In genomic region chr18:76422121-76422520, GRCh38 we compare ENCODE assay signal across 24 cellular contexts.
DNase-seq lines count a peak whose midpoint lies in the region; ATAC-seq, FAIRE-seq and TF ChIP-seq lines count a peak whose summit lies in the region.
"Had no signal": no experiment of that assay in that cellular context is flagged by ENCODE, and none has a peak within 500 bp of the region (broad histone marks: within the 10 kb centered on the region; RNA-seq: fewer than 3 reads in every experiment).

No MANE protein-coding gene starts in this region.

- FAIRE-seq in GM19239 (lab: Jason Lieb, UNC): no peak
- FAIRE-seq: G401.6, H1 had no signal

- H3K4me2 ChIP-seq in MM.1S (ENCODE audit: low read depth, low read length): no peak overlapping the region
- H3K4me2 ChIP-seq: BLaER1 had no signal

- H3K27ac Mint-ChIP-seq in HFFc6 (0 out of 2 replicates have a peak overlapping the region, but pooled peaks have one; percentile 40), nephron progenitor cell (peak overlapping the region; percentile 33)
- H3K27ac Mint-ChIP-seq in CD4-positive, alpha-beta T cell: no peak overlapping the region
- H3K27ac Mint-ChIP-seq: CD4-positive, alpha-beta memory T cell had no signal

- CTCF ChIA-PET in CD4-positive, alpha-beta T cell (lab: Charles Lee): no interaction called here

- H3K4me1 Mint-ChIP-seq in HFFc6 (ENCODE audit: low read depth) (peaks cover 60% of the 10 kb centered on the region), nephron progenitor cell (peaks cover 98% of the 10 kb centered on the region)
- H3K4me1 Mint-ChIP-seq in CD4-positive, alpha-beta T cell (ENCODE audit: low read depth): peaks cover 29% of the 10 kb centered on the region

- H3K9me3 ChIP-seq in upper lobe of left lung: no peaks in the 10 kb centered on the region
- no peaks in the 10 kb centered on the region for H3K9me3 ChIP-seq in MM.1S (replicated peaks; ENCODE audit: insufficient read depth, low read length)
- no peaks in the 10 kb centered on the region for H3K9me3 ChIP-seq in CD4-positive, alpha-beta T cell (ENCODE audit: control insufficient read depth, low read length)
- H3K9me3 ChIP-seq: BLaER1 had no signal

- TF ChIP-seq CTCF in HFFc6 (IDR thresholded peaks at IDR 0.05): no peak
- TF ChIP-seq CTCF in nephron progenitor cell (IDR thresholded peaks at IDR 0.05): no peak
- no peak for TF ChIP-seq CTCF in upper lobe of left lung (IDR thresholded peaks at IDR 0.05)
- no peak for TF ChIP-seq CTCF in MM.1S (IDR thresholded peaks at IDR 0.05; ENCODE audit: low read length)
- no peak for TF ChIP-seq CTCF in CD4-positive, alpha-beta T cell (IDR thresholded peaks at IDR 0.05)

- H3K36me3 Mint-ChIP-seq in HFFc6 (ENCODE audit: low read depth) (no peaks in the 10 kb centered on the region), nephron progenitor cell (ENCODE audit: low read depth) (peaks cover 11% of the 10 kb centered on the region)
- no peaks in the 10 kb centered on the region for H3K36me3 Mint-ChIP-seq in CD4-positive, alpha-beta T cell (ENCODE audit: low read depth)
- H3K36me3 Mint-ChIP-seq: CD4-positive, alpha-beta memory T cell had no signal

- no peak for TF ChIP-seq POLR2A in upper lobe of left lung (IDR thresholded peaks at IDR 0.05)

- peak; percentile 36 to 82 for ATAC-seq in upper lobe of left lung (ENCODE audit: low FRiP score in 2 of 2)
- ATAC-seq in CD4-positive, alpha-beta T cell (ENCODE audit: poor library complexity): no peak
- ATAC-seq: HCT116 had no signal

- no peak overlapping the region for H3K4me3 Mint-ChIP-seq in HFFc6
- no peak overlapping the region for H3K4me3 Mint-ChIP-seq in nephron progenitor cell
- no peak overlapping the region for H3K4me3 Mint-ChIP-seq in CD4-positive, alpha-beta T cell
- H3K4me3 Mint-ChIP-seq: CD4-positive, alpha-beta memory T cell had no signal

- H3K9me2 ChIP-seq in MM.1S (replicated peaks; ENCODE audit: insufficient read depth, low read length): no peaks in the 10 kb centered on the region

- 64 to 83% methylated on average over 11 of the region's 11 CpGs for WGBS in upper lobe of left lung, 2 donors

- no peaks in the 10 kb centered on the region for H4K20me1 ChIP-seq in MM.1S (ENCODE audit: insufficient read depth, low read length)

- H3F3A ChIP-seq in MM.1S (ENCODE audit: insufficient read depth, low read length): no peaks in the 10 kb centered on the region

- H3K4me3 ChIP-seq in upper lobe of left lung (no peak overlapping the region), MM.1S (ENCODE audit: low read length) (no peak overlapping the region)
- H3K4me3 ChIP-seq: BLaER1 had no signal

- TF ChIP-seq EP300 in upper lobe of left lung (IDR thresholded peaks at IDR 0.05): no peak

- no peak overlapping the region for H2AFZ ChIP-seq in MM.1S (ENCODE audit: low read length)

- H3K9me3 Mint-ChIP-seq in HFFc6 (no peaks in the 10 kb centered on the region), nephron progenitor cell (no peaks in the 10 kb centered on the region)
- no peaks in the 10 kb centered on the region for H3K9me3 Mint-ChIP-seq in CD4-positive, alpha-beta T cell
- H3K9me3 Mint-ChIP-seq: CD4-positive, alpha-beta memory T cell had no signal

- POLR2A ChIA-PET in CD4-positive, alpha-beta T cell (lab: Charles Lee): no interaction called here

- H3K27me3 ChIP-seq in upper lobe of left lung (no peaks in the 10 kb centered on the region), MM.1S (replicated peaks; ENCODE audit: insufficient read depth, low read length) (no peaks in the 10 kb centered on the region)
- H3K27me3 ChIP-seq in CD4-positive, alpha-beta T cell (ENCODE audit: control insufficient read depth, insufficient read depth, low read length): no peaks in the 10 kb centered on the region
- H3K27me3 ChIP-seq: BLaER1 had no signal

- H3K4me1 ChIP-seq in upper lobe of left lung (peaks cover 0 to 19% (median 16%) of the 10 kb centered on the region in 4 donors), MM.1S (ENCODE audit: low read length) (no peaks in the 10 kb centered on the region)

- no peaks in the 10 kb centered on the region; the same call in none of the 2 replicates for H3K27me3 Mint-ChIP-seq in HFFc6 (ENCODE audit: insufficient read depth)
- no peaks in the 10 kb centered on the region for H3K27me3 Mint-ChIP-seq in nephron progenitor cell (ENCODE audit: low read depth, poor library complexity)
- H3K27me3 Mint-ChIP-seq in CD4-positive, alpha-beta T cell: no peaks in the 10 kb centered on the region
- H3K27me3 Mint-ChIP-seq: CD4-positive, alpha-beta memory T cell had no signal

- intact Hi-C loops in CD4-positive, alpha-beta T cell (cut with DNase I, micrococcal nuclease): no loop called here

- H3K27ac ChIP-seq in upper lobe of left lung (peak overlapping the region in 2 of 4 donors; percentile 27 to 43), MM.1S (ENCODE audit: low read length) (no peak overlapping the region)
- no peak overlapping the region for H3K27ac ChIP-seq in CD4-positive, alpha-beta T cell (ENCODE audit: low read depth, low read length)
- H3K27ac ChIP-seq: BLaER1 had no signal

- no peaks in the 10 kb centered on the region for H3K79me2 ChIP-seq in MM.1S (ENCODE audit: low read length)

- H3K36me3 ChIP-seq in upper lobe of left lung (no peaks in the 10 kb centered on the region), MM.1S (replicated peaks; ENCODE audit: insufficient read depth, low read length) (no peaks in the 10 kb centered on the region)

- DNase-seq in HFFc6: no peak
- DNase-seq in islet precursor cell: peak; percentile 46
- no peak for DNase-seq in nephron progenitor cell
- no peak for DNase-seq in upper lobe of left lung
- no peak for DNase-seq in NCI-H226
- no peak for DNase-seq in MM.1S
- no peak for DNase-seq in GM19239 (ENCODE audit: insufficient read length, low spot score)
- no peak for DNase-seq in CD4-positive, alpha-beta T cell
- DNase-seq: CD4-positive, alpha-beta memory T cell; COR-L47; MV-4-11; NCI-H1105; NCI-H1436 treated with DMSO at 0.1 percent for 48 hours; NCI-H187 treated with DMSO at 0.1 percent for 48 hours; NCI-H446 treated with DMSO at 0.1 percent for 48 hours; NCI-H526; NCI-H82; NK-92 treated with Interleukin-12 subunit alpha and Interleukin-12 subunit beta, amount 100 ng/mL, for 24 hours; Right ventricle myocardium superior; RPMI8226 had no signal

- H3K9ac ChIP-seq in MM.1S (ENCODE audit: low read length): no peak overlapping the region
- H3K9ac ChIP-seq: BLaER1 had no signal
